In the genomic region with DNA sequence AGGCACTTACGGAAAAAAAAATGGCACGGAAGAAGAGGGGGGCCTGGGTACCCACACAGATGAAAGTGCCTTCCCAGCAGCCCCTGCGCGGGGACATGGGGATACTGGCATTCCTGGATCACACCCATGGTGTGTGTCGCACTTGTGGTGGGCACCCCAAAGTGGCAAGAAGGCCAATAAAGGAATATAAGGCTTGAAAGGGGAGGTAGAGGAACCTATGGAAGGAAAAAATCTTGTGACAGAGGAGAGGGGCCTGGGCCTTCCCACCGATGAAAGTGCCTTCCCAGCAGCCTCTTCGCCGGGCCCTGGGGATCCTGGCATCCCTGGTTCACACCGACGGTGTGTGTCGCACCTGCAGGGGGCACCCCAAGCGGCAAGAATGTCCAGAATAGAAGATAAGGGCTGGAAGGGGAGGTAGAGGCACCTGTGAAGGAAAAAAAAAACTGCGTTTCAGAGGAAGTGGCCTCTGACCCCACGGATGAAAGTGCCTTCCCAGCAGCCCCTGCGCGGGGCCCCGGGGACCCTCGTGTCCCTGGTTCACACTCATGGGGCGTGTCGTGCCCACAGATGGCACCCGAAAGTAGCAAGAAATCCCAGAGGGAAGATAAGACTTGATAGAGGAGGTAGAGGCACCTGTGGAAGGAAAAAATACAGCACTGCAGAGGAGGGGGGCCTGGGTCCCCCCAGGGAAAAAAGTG, we compare ENCODE assay signal across 25 cellular contexts.
"Had no signal": no experiment of that assay in that cellular context is flagged by ENCODE, and none has a peak within 500 bp of the region (broad histone marks: within the 10 kb centered on the region; RNA-seq: fewer than 3 reads in every experiment).

No MANE protein-coding gene starts in this region.

- H3K4me3 ChIP-seq: hepatocyte, left lung, lung, mucosa of descending colon, pancreas, psoas muscle, right lobe of liver, smooth muscle cell, tibial nerve, uterus had no signal

- FAIRE-seq: pancreas had no signal

- H3K4me1 ChIP-seq: left lung, pancreas, psoas muscle, right lobe of liver, tibial nerve, uterus had no signal

- ATAC-seq: left colon; left lung; mucosa of descending colon; naive thymus-derived CD4-positive, alpha-beta T cell; natural killer cell treated with Interleukin-12 subunit alpha and Interleukin-12 subunit beta and Interleukin-15 and Interleukin-18, amount 100 ng/mL, for 72 hours; pancreas; psoas muscle; right lobe of liver; stimulated activated memory B cell treated with anti-CD40 and anti-IgM and Interleukin-4, amounts not matched to agents 10 μg/mL and 1 μg/mL and 100 μg/mL, for 72 hours; stimulated activated naive CD8-positive, alpha-beta T cell treated with anti-CD3 and anti-CD28 coated beads, Interleukin-15, amount 100 ng/mL, for 72 hours had no signal

- H3K79me2 ChIP-seq: hepatocyte had no signal

- H3K27ac ChIP-seq: hepatocyte, left lung, pancreas, psoas muscle, right lobe of liver, tibial nerve, uterus had no signal

- H3K9me3 ChIP-seq: pancreas, psoas muscle, right lobe of liver had no signal

- DNase-seq: islet precursor cell; kidney glomerular epithelial cell; left colon; midbrain; mucosa of descending colon; naive thymus-derived CD4-positive, alpha-beta T cell; nucleus accumbens; psoas muscle; right lobe of liver; stimulated activated CD4-positive, alpha-beta T cell treated with anti-CD3 and anti-CD28 coated beads, Interleukin-1b, Interleukin-23, amount 100 ng/mL, for 48 hours; stimulated activated CD4-positive, alpha-beta T cell treated with anti-CD3 and anti-CD28 coated beads, Interleukin-2, amount 100 ng/mL, for 48 hours; stimulated activated CD4-positive, alpha-beta T cell treated with anti-CD3 and anti-CD28 coated beads, Interleukin-4, amount 100 ng/mL, for 4 hours; stimulated activated CD8-positive, alpha-beta memory T cell treated with anti-CD3 and anti-CD28 coated beads, Interleukin-4, amount 100 ng/mL, for 48 hours; stimulated activated naive CD4-positive, alpha-beta T cell treated with Interleukin-2 at 50 U/mL for 16 hours; stimulated activated naive CD8-positive, alpha-beta T cell treated with anti-CD3 and anti-CD28 coated beads, Interleukin-15, amount 100 ng/mL, for 72 hours; substantia nigra; uterus had no signal

- H3K36me3 ChIP-seq: left lung, pancreas, right lobe of liver, tibial nerve, uterus had no signal

- H3K27me3 ChIP-seq: hepatocyte, left lung, pancreas, right lobe of liver, tibial nerve, uterus had no signal

- H3K4me2 ChIP-seq: hepatocyte, smooth muscle cell had no signal

- H2AFZ ChIP-seq: hepatocyte had no signal
